Comparison of ENCODE assay signal across 2 cellular contexts in the genomic region with DNA sequence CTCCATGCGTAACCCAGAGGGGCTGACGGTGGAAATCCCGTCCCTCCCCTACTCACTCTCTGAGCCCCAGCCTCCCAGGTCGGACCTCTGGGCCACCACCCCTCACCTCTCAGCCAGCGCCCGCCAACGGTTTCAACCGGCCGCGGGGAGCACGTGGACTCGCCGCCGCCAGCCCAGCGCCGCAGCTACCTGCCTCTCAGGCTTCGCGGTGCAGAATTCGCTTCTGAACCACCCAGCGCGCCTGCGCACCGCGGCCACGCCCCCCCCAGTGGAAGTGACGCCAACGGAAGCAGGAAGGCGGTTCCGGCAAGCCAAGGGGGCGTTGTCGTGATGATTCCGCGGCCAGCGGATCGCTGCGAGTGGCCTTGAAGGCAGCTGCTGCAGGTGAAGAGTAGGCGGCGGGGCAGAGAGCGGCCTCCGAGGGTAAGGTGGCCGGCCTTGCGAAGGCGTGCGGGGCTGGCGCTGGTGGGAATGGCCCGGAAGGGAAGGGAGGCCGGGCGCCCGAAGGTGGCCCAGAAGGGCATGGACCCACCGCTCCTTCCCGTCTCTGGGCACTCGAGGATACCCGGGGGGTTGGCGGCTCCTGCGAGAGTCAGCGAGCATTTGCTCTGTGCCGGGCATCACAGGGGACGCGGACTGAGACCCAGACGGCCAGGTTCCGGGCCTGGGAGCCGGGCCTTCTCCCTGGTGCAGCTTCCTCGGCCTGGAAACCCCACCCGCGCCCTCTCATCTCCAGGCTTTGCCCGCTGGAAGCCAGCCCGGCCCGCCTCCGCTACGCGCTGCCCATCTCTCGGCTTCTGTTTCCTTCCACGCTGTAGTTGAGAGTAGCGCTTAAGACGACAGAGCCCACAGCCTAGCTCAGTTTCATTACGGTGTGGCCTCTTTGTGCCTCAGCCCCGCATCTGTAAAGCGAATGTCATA.
TF ChIP-seq lines count a peak whose summit lies in the region.

A gene with protein sequence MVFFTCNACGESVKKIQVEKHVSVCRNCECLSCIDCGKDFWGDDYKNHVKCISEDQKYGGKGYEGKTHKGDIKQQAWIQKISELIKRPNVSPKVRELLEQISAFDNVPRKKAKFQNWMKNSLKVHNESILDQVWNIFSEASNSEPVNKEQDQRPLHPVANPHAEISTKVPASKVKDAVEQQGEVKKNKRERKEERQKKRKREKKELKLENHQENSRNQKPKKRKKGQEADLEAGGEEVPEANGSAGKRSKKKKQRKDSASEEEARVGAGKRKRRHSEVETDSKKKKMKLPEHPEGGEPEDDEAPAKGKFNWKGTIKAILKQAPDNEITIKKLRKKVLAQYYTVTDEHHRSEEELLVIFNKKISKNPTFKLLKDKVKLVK (minus strand): TSS at position 225 of the 921 bp plus-strand sequence. CDS start 6,412 bp downstream, outside the sequence.
A gene with protein sequence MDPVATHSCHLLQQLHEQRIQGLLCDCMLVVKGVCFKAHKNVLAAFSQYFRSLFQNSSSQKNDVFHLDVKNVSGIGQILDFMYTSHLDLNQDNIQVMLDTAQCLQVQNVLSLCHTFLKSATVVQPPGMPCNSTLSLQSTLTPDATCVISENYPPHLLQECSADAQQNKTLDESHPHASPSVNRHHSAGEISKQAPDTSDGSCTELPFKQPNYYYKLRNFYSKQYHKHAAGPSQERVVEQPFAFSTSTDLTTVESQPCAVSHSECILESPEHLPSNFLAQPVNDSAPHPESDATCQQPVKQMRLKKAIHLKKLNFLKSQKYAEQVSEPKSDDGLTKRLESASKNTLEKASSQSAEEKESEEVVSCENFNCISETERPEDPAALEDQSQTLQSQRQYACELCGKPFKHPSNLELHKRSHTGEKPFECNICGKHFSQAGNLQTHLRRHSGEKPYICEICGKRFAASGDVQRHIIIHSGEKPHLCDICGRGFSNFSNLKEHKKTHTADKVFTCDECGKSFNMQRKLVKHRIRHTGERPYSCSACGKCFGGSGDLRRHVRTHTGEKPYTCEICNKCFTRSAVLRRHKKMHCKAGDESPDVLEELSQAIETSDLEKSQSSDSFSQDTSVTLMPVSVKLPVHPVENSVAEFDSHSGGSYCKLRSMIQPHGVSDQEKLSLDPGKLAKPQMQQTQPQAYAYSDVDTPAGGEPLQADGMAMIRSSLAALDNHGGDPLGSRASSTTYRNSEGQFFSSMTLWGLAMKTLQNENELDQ (plus strand): TSS at position 322 of the 921 bp plus-strand sequence. CDS start 9,695 bp downstream, outside the sequence.

TF ChIP-seq in HEK293, 187 proteins besides CTCF, POLR2A, EP300 and RAD21 (continues in another document):
- TF ChIP-seq GLIS2 (tag by site-specific recombination; IDR thresholded peaks at IDR 0.05) (peak; percentile 93), SALL2 (tag by site-specific recombination; IDR thresholded peaks at IDR 0.05; ENCODE audit: borderline replicate concordance) (no peak), GLI4 (tag by site-specific recombination; IDR thresholded peaks at IDR 0.05) (peak; percentile 87), ZNF658 (tag by site-specific recombination; IDR thresholded peaks at IDR 0.05) (no peak), SP2 (tag by site-specific recombination; IDR thresholded peaks at IDR 0.05) (peak; percentile 96), ZNF544 (tag by site-specific recombination; IDR thresholded peaks at IDR 0.05) (no peak), ZNF560 (tag by site-specific recombination; IDR thresholded peaks at IDR 0.05; ENCODE audit: borderline replicate concordance) (no peak), ZNF610 (tag by site-specific recombination; IDR thresholded peaks at IDR 0.05; ENCODE audit: borderline replicate concordance) (0 out of 2 replicates have a peak, but pooled peaks have one; percentile 30), SP3 (tag by site-specific recombination; IDR thresholded peaks at IDR 0.05) (peak; percentile 90), ZNF391 (tag by site-specific recombination; IDR thresholded peaks at IDR 0.05; ENCODE audit: borderline replicate concordance, low read depth) (no peak), ZFHX2 (tag by site-specific recombination; conservative IDR thresholded peaks at IDR 0.05) (peak; percentile 80), MZF1 (tag by site-specific recombination; IDR thresholded peaks at IDR 0.05; ENCODE audit: borderline replicate concordance) (no peak), ZBTB7A (tag by site-specific recombination; IDR thresholded peaks at IDR 0.05; ENCODE audit: low read depth) (no peak), ZNF530 (tag by site-specific recombination; IDR thresholded peaks at IDR 0.05; ENCODE audit: low read depth) (no peak), ZNF623 (tag by site-specific recombination; IDR thresholded peaks at IDR 0.05) (no peak), KLF9 (tag by site-specific recombination; IDR thresholded peaks at IDR 0.05; ENCODE audit: low read depth) (peak; percentile 99)
- TF ChIP-seq, protein P1, sequence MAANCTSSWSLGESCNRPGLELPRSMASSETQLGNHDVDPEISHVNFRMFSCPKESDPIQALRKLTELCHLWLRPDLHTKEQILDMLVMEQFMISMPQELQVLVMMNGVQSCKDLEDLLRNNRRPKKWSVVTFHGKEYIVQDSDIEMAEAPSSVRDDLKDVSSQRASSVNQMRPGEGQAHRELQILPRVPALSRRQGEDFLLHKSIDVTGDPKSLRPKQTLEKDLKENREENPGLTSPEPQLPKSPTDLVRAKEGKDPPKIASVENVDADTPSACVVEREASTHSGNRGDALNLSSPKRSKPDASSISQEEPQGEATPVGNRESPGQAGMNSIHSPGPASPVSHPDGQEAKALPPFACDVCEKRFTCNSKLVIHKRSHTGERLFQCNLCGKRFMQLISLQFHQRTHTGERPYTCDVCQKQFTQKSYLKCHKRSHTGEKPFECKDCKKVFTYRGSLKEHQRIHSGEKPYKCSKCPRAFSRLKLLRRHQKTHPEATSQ (tag by site-specific recombination; IDR thresholded peaks at IDR 0.05), result no peak
- TF ChIP-seq, protein P2, sequence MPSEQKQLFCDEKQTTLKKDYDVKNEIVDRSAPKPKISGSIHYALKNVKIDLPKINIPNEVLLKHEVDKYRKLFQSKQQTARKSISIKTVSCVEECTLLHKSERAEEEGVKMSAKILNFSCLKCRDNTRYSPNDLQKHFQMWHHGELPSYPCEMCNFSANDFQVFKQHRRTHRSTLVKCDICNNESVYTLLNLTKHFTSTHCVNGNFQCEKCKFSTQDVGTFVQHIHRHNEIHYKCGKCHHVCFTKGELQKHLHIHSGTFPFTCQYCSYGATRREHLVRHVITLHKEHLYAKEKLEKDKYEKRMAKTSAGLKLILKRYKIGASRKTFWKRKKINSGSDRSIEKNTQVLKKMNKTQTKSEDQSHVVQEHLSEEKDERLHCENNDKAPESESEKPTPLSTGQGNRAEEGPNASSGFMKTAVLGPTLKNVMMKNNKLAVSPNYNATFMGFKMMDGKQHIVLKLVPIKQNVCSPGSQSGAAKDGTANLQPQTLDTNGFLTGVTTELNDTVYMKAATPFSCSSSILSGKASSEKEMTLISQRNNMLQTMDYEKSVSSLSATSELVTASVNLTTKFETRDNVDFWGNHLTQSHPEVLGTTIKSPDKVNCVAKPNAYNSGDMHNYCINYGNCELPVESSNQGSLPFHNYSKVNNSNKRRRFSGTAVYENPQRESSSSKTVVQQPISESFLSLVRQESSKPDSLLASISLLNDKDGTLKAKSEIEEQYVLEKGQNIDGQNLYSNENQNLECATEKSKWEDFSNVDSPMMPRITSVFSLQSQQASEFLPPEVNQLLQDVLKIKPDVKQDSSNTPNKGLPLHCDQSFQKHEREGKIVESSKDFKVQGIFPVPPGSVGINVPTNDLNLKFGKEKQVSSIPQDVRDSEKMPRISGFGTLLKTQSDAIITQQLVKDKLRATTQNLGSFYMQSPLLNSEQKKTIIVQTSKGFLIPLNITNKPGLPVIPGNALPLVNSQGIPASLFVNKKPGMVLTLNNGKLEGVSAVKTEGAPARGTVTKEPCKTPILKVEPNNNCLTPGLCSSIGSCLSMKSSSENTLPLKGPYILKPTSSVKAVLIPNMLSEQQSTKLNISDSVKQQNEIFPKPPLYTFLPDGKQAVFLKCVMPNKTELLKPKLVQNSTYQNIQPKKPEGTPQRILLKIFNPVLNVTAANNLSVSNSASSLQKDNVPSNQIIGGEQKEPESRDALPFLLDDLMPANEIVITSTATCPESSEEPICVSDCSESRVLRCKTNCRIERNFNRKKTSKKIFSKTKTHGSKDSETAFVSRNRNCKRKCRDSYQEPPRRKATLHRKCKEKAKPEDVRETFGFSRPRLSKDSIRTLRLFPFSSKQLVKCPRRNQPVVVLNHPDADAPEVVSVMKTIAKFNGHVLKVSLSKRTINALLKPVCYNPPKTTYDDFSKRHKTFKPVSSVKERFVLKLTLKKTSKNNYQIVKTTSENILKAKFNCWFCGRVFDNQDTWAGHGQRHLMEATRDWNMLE (tag by site-specific recombination; conservative IDR thresholded peaks at IDR 0.05; ENCODE audit: low read depth), result peak; percentile 46; the same call in 1 of the 2 replicates

TF ChIP-seq in SK-N-SH, 30 proteins besides CTCF, POLR2A, EP300 and RAD21:
- TF ChIP-seq GATA2 (CRISPR knock-in tag; IDR thresholded peaks at IDR 0.05) (no peak), POLR2AphosphoS5 (IDR thresholded peaks at IDR 0.05; ENCODE audit: low read depth, low read length) (peak; percentile 88), TEAD4 (IDR thresholded peaks at IDR 0.05; ENCODE audit: borderline replicate concordance, insufficient read depth) (no peak), FOXJ3 (CRISPR knock-in tag; IDR thresholded peaks at IDR 0.05) (no peak; the same call in 1 of the 2 replicates), ELF1 (IDR thresholded peaks at IDR 0.05) (peak; percentile 76), NRF1 (IDR thresholded peaks at IDR 0.05; ENCODE audit: low read depth, low read length) (peak; percentile 87), GABPA (IDR thresholded peaks at IDR 0.05; ENCODE audit: low read depth) (peak; percentile 90), CHD2 (IDR thresholded peaks at IDR 0.05; ENCODE audit: low read length, partially characterized antibody) (peak; percentile 52), YY1 (IDR thresholded peaks at IDR 0.05; ENCODE audit: low read depth) (peak; percentile 39; the same call in 1 of the 2 replicates), MXI1 (IDR thresholded peaks at IDR 0.05; ENCODE audit: low read depth, low read length) (peak; percentile 99), SIN3A (IDR thresholded peaks at IDR 0.05; ENCODE audit: borderline replicate concordance, low read depth, low read length) (peak; percentile 90; the same call in 1 of the 2 replicates), JUND (IDR thresholded peaks at IDR 0.05) (no peak), TAF1 (IDR thresholded peaks at IDR 0.05; ENCODE audit: borderline replicate concordance, low read depth, low read length) (peak; percentile 70), RFX5 (IDR thresholded peaks at IDR 0.05; ENCODE audit: low read length) (no peak)
- TF ChIP-seq, protein P3, sequence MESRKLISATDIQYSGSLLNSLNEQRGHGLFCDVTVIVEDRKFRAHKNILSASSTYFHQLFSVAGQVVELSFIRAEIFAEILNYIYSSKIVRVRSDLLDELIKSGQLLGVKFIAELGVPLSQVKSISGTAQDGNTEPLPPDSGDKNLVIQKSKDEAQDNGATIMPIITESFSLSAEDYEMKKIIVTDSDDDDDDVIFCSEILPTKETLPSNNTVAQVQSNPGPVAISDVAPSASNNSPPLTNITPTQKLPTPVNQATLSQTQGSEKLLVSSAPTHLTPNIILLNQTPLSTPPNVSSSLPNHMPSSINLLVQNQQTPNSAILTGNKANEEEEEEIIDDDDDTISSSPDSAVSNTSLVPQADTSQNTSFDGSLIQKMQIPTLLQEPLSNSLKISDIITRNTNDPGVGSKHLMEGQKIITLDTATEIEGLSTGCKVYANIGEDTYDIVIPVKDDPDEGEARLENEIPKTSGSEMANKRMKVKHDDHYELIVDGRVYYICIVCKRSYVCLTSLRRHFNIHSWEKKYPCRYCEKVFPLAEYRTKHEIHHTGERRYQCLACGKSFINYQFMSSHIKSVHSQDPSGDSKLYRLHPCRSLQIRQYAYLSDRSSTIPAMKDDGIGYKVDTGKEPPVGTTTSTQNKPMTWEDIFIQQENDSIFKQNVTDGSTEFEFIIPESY (IDR thresholded peaks at IDR 0.05; ENCODE audit: borderline replicate concordance, low read depth), result no peak
- TF ChIP-seq, protein P4, sequence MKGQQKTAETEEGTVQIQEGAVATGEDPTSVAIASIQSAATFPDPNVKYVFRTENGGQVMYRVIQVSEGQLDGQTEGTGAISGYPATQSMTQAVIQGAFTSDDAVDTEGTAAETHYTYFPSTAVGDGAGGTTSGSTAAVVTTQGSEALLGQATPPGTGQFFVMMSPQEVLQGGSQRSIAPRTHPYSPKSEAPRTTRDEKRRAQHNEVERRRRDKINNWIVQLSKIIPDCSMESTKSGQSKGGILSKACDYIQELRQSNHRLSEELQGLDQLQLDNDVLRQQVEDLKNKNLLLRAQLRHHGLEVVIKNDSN (IDR thresholded peaks at IDR 0.05; ENCODE audit: borderline replicate concordance, low read depth), result peak; percentile 62; the same call in 1 of the 2 replicates
- TF ChIP-seq, protein P5, sequence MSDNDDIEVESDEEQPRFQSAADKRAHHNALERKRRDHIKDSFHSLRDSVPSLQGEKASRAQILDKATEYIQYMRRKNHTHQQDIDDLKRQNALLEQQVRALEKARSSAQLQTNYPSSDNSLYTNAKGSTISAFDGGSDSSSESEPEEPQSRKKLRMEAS (IDR thresholded peaks at IDR 0.05; ENCODE audit: low read depth), result peak; percentile 97
